ENCODE assay signal across 19 cellular contexts in the genomic region with DNA sequence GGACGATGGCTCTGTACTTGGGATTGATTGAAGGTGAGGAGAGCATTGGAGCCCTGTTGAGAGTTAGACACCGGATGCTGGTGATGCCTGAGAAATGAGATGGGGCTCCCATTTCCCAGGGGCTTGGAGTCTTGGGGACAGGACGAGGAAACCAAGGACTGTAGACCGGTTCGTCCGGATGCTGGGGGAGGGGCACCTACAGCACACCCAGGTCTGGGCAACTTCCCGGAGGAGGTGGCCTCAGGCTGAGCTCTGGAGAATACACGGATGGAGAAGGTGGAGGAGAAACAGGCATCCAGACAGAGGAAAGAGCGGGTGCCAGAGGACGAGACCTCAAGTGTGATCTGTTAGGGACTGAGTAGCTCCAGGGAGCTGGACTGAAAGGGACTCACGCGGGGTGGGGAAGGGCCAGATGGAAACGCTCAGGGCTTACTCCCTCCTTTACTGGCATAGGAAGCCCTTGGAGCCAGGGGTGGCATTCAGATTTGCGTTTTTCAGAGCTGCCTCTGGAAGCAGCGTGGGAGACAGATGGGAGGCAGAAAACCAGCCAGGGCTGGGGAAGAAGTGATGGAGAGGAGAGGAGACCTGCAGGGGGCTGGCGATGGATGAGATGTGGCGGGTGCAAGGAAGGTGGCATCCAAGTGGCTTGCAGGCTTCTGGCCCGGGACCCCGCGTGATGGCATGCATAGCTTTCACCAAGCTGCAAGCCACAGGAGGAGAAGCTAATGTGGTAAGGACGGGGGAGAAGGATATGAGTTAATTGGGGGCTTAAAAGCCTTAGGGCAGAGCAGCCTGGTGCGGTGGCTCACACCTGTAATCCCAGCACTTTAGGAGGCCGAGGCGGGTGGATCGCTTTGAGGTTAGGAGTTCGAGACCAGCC. TPM values are rescaled to one million over a fixed set of nuclear protein-coding genes. Genes with fewer than 3 reads are reported as not detected.
A peak's percentile ranks its signal among the peaks of the same experiment; 100 is the strongest.
DNase-seq lines count a peak whose midpoint lies in the region; ATAC-seq, FAIRE-seq and TF ChIP-seq lines count a peak whose summit lies in the region.
"Had no signal": no experiment of that assay in that cellular context is flagged by ENCODE, and none has a peak within 500 bp of the region (broad histone marks: within the 10 kb centered on the region; RNA-seq: fewer than 3 reads in every experiment).

No MANE protein-coding gene starts in this region.

- ATAC-seq in stimulated activated effector memory CD8-positive, alpha-beta T cell treated with anti-CD3 and anti-CD28 coated beads, Interleukin-12 subunit alpha, Interleukin-12 subunit beta, amount 100 ng/mL, for 72 hours, result no peak
- no peak for ATAC-seq in GM18909 (IDR thresholded peaks at IDR 0.05; ENCODE audit: poor library complexity, unreplicated experiment)
- ATAC-seq: activated CD4-positive, alpha-beta T cell treated with anti-CD3 and anti-CD28 coated beads for 36 hours; activated T-cell treated with anti-CD3 and anti-CD28 coated beads, Interleukin-2, amount 50 U/mL, for 4 hours had no signal

- no peak for FAIRE-seq in keratinocyte (lab: Jason Lieb, UNC)
- FAIRE-seq: GM12892 had no signal

- peak overlapping the region; percentile 46 for H3K27ac Mint-ChIP-seq in stimulated activated effector memory CD8-positive, alpha-beta T cell treated with anti-CD3 and anti-CD28 coated beads, Interleukin-12 subunit alpha, Interleukin-12 subunit beta, amount 100 ng/mL, for 72 hours
- H3K27ac Mint-ChIP-seq: activated CD4-positive, alpha-beta T cell treated with anti-CD3 and anti-CD28 coated beads for 36 hours had no signal

- H3K9me3 Mint-ChIP-seq in stimulated activated effector memory CD8-positive, alpha-beta T cell treated with anti-CD3 and anti-CD28 coated beads, Interleukin-12 subunit alpha, Interleukin-12 subunit beta, amount 100 ng/mL, for 72 hours, result no peaks in the 10 kb centered on the region
- H3K9me3 Mint-ChIP-seq: activated T-cell treated with anti-CD3 and anti-CD28 coated beads, Interleukin-2, amount 50 U/mL, for 4 hours had no signal

- DNase-seq in DMS 273 (lab: John Stamatoyannopoulos, UW; ENCODE audit: unreplicated experiment) (peak; percentile 60), DMS 273 treated with DMSO at 0.1 percent for 48 hours (lab: John Stamatoyannopoulos, UW) (no peak), RWPE1 (ENCODE audit: low spot score) (no peak), keratinocyte (ENCODE audit: low read depth, low spot score) (no peak), COLO668 (lab: John Stamatoyannopoulos, UW; ENCODE audit: unreplicated experiment) (no peak), DMS53 (lab: John Stamatoyannopoulos, UW) (no peak)
- DNase-seq in stimulated activated effector memory CD8-positive, alpha-beta T cell treated with anti-CD3 and anti-CD28 coated beads, Interleukin-12 subunit alpha, Interleukin-12 subunit beta, amount 100 ng/mL, for 72 hours (ENCODE audit: low spot score in 2 of 2), result no peak
- DNase-seq: activated CD4-positive, alpha-beta T cell treated with anti-CD3 and anti-CD28 coated beads for 36 hours; activated naive CD4-positive, alpha-beta T cell treated with Interleukin-2 at 50 U/mL for 16 hours; activated T-cell treated with anti-CD3 and anti-CD28 coated beads, Interleukin-2, amount 50 U/mL, for 4 hours; head of caudate nucleus; NCI-H187 treated with DMSO at 0.1 percent for 48 hours; NCI-H526 treated with DMSO at 0.1 percent for 48 hours; PC-9; SHP77; stimulated activated CD4-positive, alpha-beta T cell treated with anti-CD3 and anti-CD28 coated beads, Interleukin-2, amount 100 ng/mL, for 48 hours had no signal

- H3K4me2 ChIP-seq in keratinocyte (ENCODE audit: control insufficient read depth, extremely low read depth, insufficient read depth, low read depth, low read length), result peak overlapping the region; percentile 22
- H3K4me2 ChIP-seq: PC-9 had no signal

- H4K20me1 ChIP-seq in keratinocyte (ENCODE audit: control insufficient read depth, extremely low read depth, insufficient read depth, low read length), result no peaks in the 10 kb centered on the region

- no peak overlapping the region for H3K4me3 Mint-ChIP-seq in stimulated activated effector memory CD8-positive, alpha-beta T cell treated with anti-CD3 and anti-CD28 coated beads, Interleukin-12 subunit alpha, Interleukin-12 subunit beta, amount 100 ng/mL, for 72 hours
- H3K4me3 Mint-ChIP-seq: activated CD4-positive, alpha-beta T cell treated with anti-CD3 and anti-CD28 coated beads for 36 hours; activated T-cell treated with anti-CD3 and anti-CD28 coated beads, Interleukin-2, amount 50 U/mL, for 4 hours had no signal

- dilution Hi-C loops in keratinocyte (cut with MboI; ENCODE audit: extremely low pct_ligation_motif_present, low sequenced_read_pairs), result loop anchor here (25.0 kb wide), 1 partner anchor 355 kb away; no protein-coding TSS in a partner anchor

- CTCF ChIA-PET in RWPE1 (lab: Yijun Ruan, JAX), result interaction anchor here (0.6 to 2.6 kb wide), 2 partner anchors 10 kb away, joined by 3 to 8 read pairs; no protein-coding TSS in a partner anchor

- H3K27ac ChIP-seq in RWPE1 (peak overlapping the region; percentile 95), keratinocyte (ENCODE audit: control insufficient read depth, insufficient read depth, low read length) (no peak overlapping the region)
- H3K27ac ChIP-seq: 22Rv1, PC-9 had no signal

- no peaks in the 10 kb centered on the region for H3K27me3 ChIP-seq in keratinocyte (ENCODE audit: control insufficient read depth, extremely low read depth, insufficient read depth, low read length)

- TF ChIP-seq CTCF in RWPE1 (conservative IDR thresholded peaks at IDR 0.05; ENCODE audit: low read depth) (no peak), keratinocyte (optimal IDR thresholded peaks at IDR 0.05 in 1 of 3, IDR thresholded peaks at IDR 0.05 in 1 of 3, conservative IDR thresholded peaks at IDR 0.05 in 1 of 3; ENCODE audit: extremely low read depth in 1 of 3, insufficient read depth in 2 of 3, low read length in 3 of 3) (no peak)

- no peaks in the 10 kb centered on the region for H3K9me3 ChIP-seq in keratinocyte (ENCODE audit: control insufficient read depth, low read depth, low read length)

- no peaks in the 10 kb centered on the region for H3K36me3 ChIP-seq in keratinocyte (ENCODE audit: control insufficient read depth in 2 of 2, extremely low read depth in 1 of 2, insufficient read depth in 2 of 2, low read length in 2 of 2)

- POLR2A ChIA-PET in RWPE1 (lab: Yijun Ruan, JAX; ENCODE audit: low non-redundant PET), result no interaction called here

- no peak overlapping the region for H3K4me3 ChIP-seq in keratinocyte (ENCODE audit: control insufficient read depth in 2 of 3, extremely low read depth in 1 of 3, insufficient read depth in 2 of 3, low read depth in 1 of 3, low read length in 3 of 3)
- H3K4me3 ChIP-seq: PC-9 had no signal

- no peaks in the 10 kb centered on the region for H3K4me1 Mint-ChIP-seq in stimulated activated effector memory CD8-positive, alpha-beta T cell treated with anti-CD3 and anti-CD28 coated beads, Interleukin-12 subunit alpha, Interleukin-12 subunit beta, amount 100 ng/mL, for 72 hours
- H3K4me1 Mint-ChIP-seq: activated CD4-positive, alpha-beta T cell treated with anti-CD3 and anti-CD28 coated beads for 36 hours had no signal

- no peak overlapping the region for H2AFZ ChIP-seq in keratinocyte (ENCODE audit: control insufficient read depth, low read length)
- H2AFZ ChIP-seq: PC-9 had no signal

- no peak overlapping the region for H3K9ac ChIP-seq in keratinocyte (ENCODE audit: control insufficient read depth, extremely low read depth, insufficient read depth, low read length)

- no peaks in the 10 kb centered on the region for H3K36me3 Mint-ChIP-seq in stimulated activated effector memory CD8-positive, alpha-beta T cell treated with anti-CD3 and anti-CD28 coated beads, Interleukin-12 subunit alpha, Interleukin-12 subunit beta, amount 100 ng/mL, for 72 hours

- H3K79me2 ChIP-seq in keratinocyte (ENCODE audit: control insufficient read depth, insufficient read depth, low read length), result no peaks in the 10 kb centered on the region

- H3K4me1 ChIP-seq in keratinocyte (ENCODE audit: control insufficient read depth, extremely low read depth, insufficient read depth, low read length), result peaks cover 59% of the 10 kb centered on the region

- peaks cover 2% of the 10 kb centered on the region for H3K9me1 ChIP-seq in keratinocyte (ENCODE audit: control insufficient read depth, extremely low read depth, insufficient read depth, low read length)

RNA-seq across cellular contexts. Expression of gene C1QTNF1, which starts 8.3 kb away (rescaled TPM):
- 6.6 to 17.2 TPM (median 14.3 TPM) in 3 replicates for polyA plus RNA-seq in keratinocyte
- polyA plus RNA-seq in keratinocyte (2011; ENCODE audit: low read depth), result 0.25 TPM
- polyA plus RNA-seq in keratinocyte (2011; cell fraction: cytosol; rRNA removed), result 9.6 and 17.3 TPM in 2 replicates
- 22.3 and 34.7 TPM in 2 replicates for polyA plus RNA-seq in keratinocyte (2011; cell fraction: nucleus; rRNA removed)
- polyA plus RNA-seq in keratinocyte (2012; ENCODE audit: low replicate concordance), result 1.2 and 18.7 TPM in 2 replicates
- 7.8 to 26.3 TPM (median 17.1 TPM) in 3 replicates for polyA minus RNA-seq in keratinocyte
- 31.3 TPM for polyA minus RNA-seq in keratinocyte (2011; cell fraction: cytosol; rRNA and poly(A)+ RNA removed)
- 28.9 and 39.9 TPM in 2 replicates for polyA minus RNA-seq in keratinocyte (2011; cell fraction: nucleus; rRNA and poly(A)+ RNA removed)

RNA-seq across cellular contexts. Expression of gene CANT1, which starts 22.7 kb away (rescaled TPM):
- 53.2 to 78.1 TPM (median 54.6 TPM) in 3 replicates for polyA plus RNA-seq in keratinocyte
- polyA plus RNA-seq in keratinocyte (2011; ENCODE audit: low read depth), result 14.4 TPM
- 46.5 and 62.9 TPM in 2 replicates for polyA plus RNA-seq in keratinocyte (2011; cell fraction: cytosol; rRNA removed)
- polyA plus RNA-seq in keratinocyte (2011; cell fraction: nucleus; rRNA removed), result 101 and 111 TPM in 2 replicates
- polyA plus RNA-seq in keratinocyte (2012; ENCODE audit: low replicate concordance), result 37.7 and 65.6 TPM in 2 replicates
- 62.2 to 79.7 TPM (median 66.9 TPM) in 3 replicates for polyA minus RNA-seq in keratinocyte
- polyA minus RNA-seq in keratinocyte (2011; cell fraction: cytosol; rRNA and poly(A)+ RNA removed), result 106 TPM
- polyA minus RNA-seq in keratinocyte (2011; cell fraction: nucleus; rRNA and poly(A)+ RNA removed), result 120 and 137 TPM in 2 replicates

RNA-seq across cellular contexts. Expression of gene ENGASE, which starts 42.4 kb away (rescaled TPM):
- polyA plus RNA-seq in keratinocyte, result 6.0 to 9.1 TPM (median 6.6 TPM) in 3 replicates
- 5.1 TPM for polyA plus RNA-seq in keratinocyte (2011; ENCODE audit: low read depth)
- polyA plus RNA-seq in keratinocyte (2011; cell fraction: cytosol; rRNA removed), result 1.3 and 2.0 TPM in 2 replicates
- 35.0 and 42.9 TPM in 2 replicates for polyA plus RNA-seq in keratinocyte (2011; cell fraction: nucleus; rRNA removed)
- 7.3 and 8.3 TPM in 2 replicates for polyA plus RNA-seq in keratinocyte (2012; ENCODE audit: low replicate concordance)
- polyA minus RNA-seq in keratinocyte, result 5.3 to 13.6 TPM (median 6.8 TPM) in 3 replicates
- 5.6 TPM for polyA minus RNA-seq in keratinocyte (2011; cell fraction: cytosol; rRNA and poly(A)+ RNA removed)
- 8.6 and 9.2 TPM in 2 replicates for polyA minus RNA-seq in keratinocyte (2011; cell fraction: nucleus; rRNA and poly(A)+ RNA removed)

RNA-seq across cellular contexts. Expression of gene LGALS3BP, which starts 52.5 kb away (rescaled TPM):
- polyA plus RNA-seq in keratinocyte, result 53.0 to 137 TPM (median 97.1 TPM) in 3 replicates
- 16.5 TPM for polyA plus RNA-seq in keratinocyte (2011; ENCODE audit: low read depth)
- polyA plus RNA-seq in keratinocyte (2011; cell fraction: cytosol; rRNA removed), result 63.1 and 93.6 TPM in 2 replicates
- 277 and 483 TPM in 2 replicates for polyA plus RNA-seq in keratinocyte (2011; cell fraction: nucleus; rRNA removed)
- polyA plus RNA-seq in keratinocyte (2012; ENCODE audit: low replicate concordance), result 33.5 and 219 TPM in 2 replicates
- polyA minus RNA-seq in keratinocyte, result 91.3 to 288 TPM (median 137 TPM) in 3 replicates
- 237 TPM for polyA minus RNA-seq in keratinocyte (2011; cell fraction: cytosol; rRNA and poly(A)+ RNA removed)
- 457 and 590 TPM in 2 replicates for polyA minus RNA-seq in keratinocyte (2011; cell fraction: nucleus; rRNA and poly(A)+ RNA removed)
